In the genomic region with DNA sequence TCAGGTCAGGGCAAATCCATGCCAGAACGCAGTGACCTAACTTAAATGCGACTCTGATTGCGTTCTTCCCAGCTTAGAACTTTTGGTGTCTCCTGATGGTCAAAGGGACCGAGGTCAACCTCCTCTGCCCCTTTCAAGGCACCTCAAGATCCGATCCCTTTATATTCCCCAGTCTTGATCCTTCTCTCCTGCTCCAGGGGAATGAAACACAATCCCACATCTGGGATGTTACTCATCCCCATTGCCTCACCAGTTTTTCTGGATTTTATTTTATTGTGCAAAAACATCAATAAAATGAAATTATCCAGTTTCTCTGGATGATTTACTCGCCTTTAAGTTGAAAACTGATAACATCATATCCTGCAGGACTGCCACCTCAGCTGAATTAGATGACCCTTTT, we compare ENCODE assay signal across 12 cellular contexts. TPM values are rescaled to one million over a fixed set of nuclear protein-coding genes. Genes with fewer than 3 reads are reported as not detected.
DNase-seq lines count a peak whose midpoint lies in the region; ATAC-seq and TF ChIP-seq lines count a peak whose summit lies in the region.
"Had no signal": no experiment of that assay in that cellular context is flagged by ENCODE, and none has a peak within 500 bp of the region (broad histone marks: within the 10 kb centered on the region; RNA-seq: fewer than 3 reads in every experiment).

No MANE protein-coding gene starts in this region.

- no peak for DNase-seq in WTC11 (ENCODE audit: low spot score)
- peak; percentile 47 for DNase-seq in fibroblast of mammary gland (ENCODE audit: low read depth)
- DNase-seq in osteocyte (ENCODE audit: extremely low spot score, unreplicated experiment), result no peak
- DNase-seq in activated effector memory CD4-positive, alpha-beta T cell treated with Interleukin-2 at 50 U/mL for 16 hours, result no peak
- DNase-seq in NCI-H2029 treated with DMSO at 0.1 percent for 48 hours (lab: John Stamatoyannopoulos, UW), result no peak
- DNase-seq: DMS 273 treated with DMSO at 0.1 percent for 48 hours, KG1, NCI-H2171 had no signal

- H3K27ac Mint-ChIP-seq in WTC11, result no peak overlapping the region
- no peak overlapping the region for H3K27ac Mint-ChIP-seq in osteocyte (ENCODE audit: unreplicated experiment)

- POLR2A ChIA-PET in WTC11 (lab: Charles Lee), result no interaction called here

- peak overlapping the region; percentile 54 for H3K4me3 ChIP-seq in fibroblast of mammary gland (ENCODE audit: control insufficient read depth, low read depth, low read length)

- CTCF ChIA-PET in WTC11 (lab: Charles Lee), result no interaction called here

- H3K9me3 Mint-ChIP-seq in WTC11 (peaks cover 5% of the 10 kb centered on the region), osteocyte (ENCODE audit: unreplicated experiment) (peaks cover 5% of the 10 kb centered on the region)

- ATAC-seq in WTC11 (no peak), GM21367 (IDR thresholded peaks at IDR 0.05; ENCODE audit: unreplicated experiment) (no peak), HG03139 (IDR thresholded peaks at IDR 0.05; ENCODE audit: unreplicated experiment) (no peak)
- ATAC-seq: gastroesophageal sphincter had no signal

- TF ChIP-seq CTCF in WTC11 (IDR thresholded peaks at IDR 0.05) (no peak), fibroblast of mammary gland (conservative IDR thresholded peaks at IDR 0.05; ENCODE audit: control insufficient read depth, insufficient read depth, low read depth, low read length) (no peak), osteocyte (IDR thresholded peaks at IDR 0.05) (no peak)

- peaks cover 15% of the 10 kb centered on the region for H3K4me1 Mint-ChIP-seq in WTC11
- H3K4me1 Mint-ChIP-seq in osteocyte (ENCODE audit: unreplicated experiment), result peaks cover 15% of the 10 kb centered on the region

- H3K36me3 Mint-ChIP-seq in WTC11 (0 out of 2 replicates have a peak, but pooled peaks cover 1% of the 10 kb centered on the region), osteocyte (ENCODE audit: unreplicated experiment) (no peaks in the 10 kb centered on the region)

- no peaks in the 10 kb centered on the region for H3K36me3 ChIP-seq in ES-I3 (ENCODE audit: insufficient read depth, low read length)
- H3K36me3 ChIP-seq: gastroesophageal sphincter had no signal

- peak overlapping the region; percentile 73 for H3K4me3 Mint-ChIP-seq in WTC11
- peak overlapping the region; percentile 54 for H3K4me3 Mint-ChIP-seq in osteocyte (ENCODE audit: unreplicated experiment)

- H3K9me3 ChIP-seq in ES-I3 (ENCODE audit: control insufficient read depth, insufficient read depth, low read length), result no peaks in the 10 kb centered on the region
- H3K9me3 ChIP-seq: gastroesophageal sphincter had no signal

- peak overlapping the region; percentile 67; the same call in 1 of the 2 replicates for H3K9ac ChIP-seq in ES-I3 (ENCODE audit: low read depth, low read length)

- H3K4me1 ChIP-seq in ES-I3 (ENCODE audit: insufficient read depth, low read length), result no peaks in the 10 kb centered on the region

- H3K27me3 Mint-ChIP-seq in WTC11 (ENCODE audit: low read depth) (peaks cover 29% of the 10 kb centered on the region), osteocyte (ENCODE audit: unreplicated experiment) (no peaks in the 10 kb centered on the region)

TF ChIP-seq in WTC11, 78 proteins besides CTCF, POLR2A, EP300 and RAD21:
- TF ChIP-seq ZNF263 (CRISPR knock-in tag; IDR thresholded peaks at IDR 0.05; ENCODE audit: low read depth) (no peak), RORB (CRISPR knock-in tag; IDR thresholded peaks at IDR 0.05) (no peak), FOXJ3 (CRISPR knock-in tag; IDR thresholded peaks at IDR 0.05; ENCODE audit: borderline replicate concordance) (no peak), MXD4 (CRISPR knock-in tag; IDR thresholded peaks at IDR 0.05; ENCODE audit: borderline replicate concordance) (no peak), ZNF219 (CRISPR knock-in tag; IDR thresholded peaks at IDR 0.05; ENCODE audit: borderline replicate concordance) (no peak)
- TF ChIP-seq, protein P1, sequence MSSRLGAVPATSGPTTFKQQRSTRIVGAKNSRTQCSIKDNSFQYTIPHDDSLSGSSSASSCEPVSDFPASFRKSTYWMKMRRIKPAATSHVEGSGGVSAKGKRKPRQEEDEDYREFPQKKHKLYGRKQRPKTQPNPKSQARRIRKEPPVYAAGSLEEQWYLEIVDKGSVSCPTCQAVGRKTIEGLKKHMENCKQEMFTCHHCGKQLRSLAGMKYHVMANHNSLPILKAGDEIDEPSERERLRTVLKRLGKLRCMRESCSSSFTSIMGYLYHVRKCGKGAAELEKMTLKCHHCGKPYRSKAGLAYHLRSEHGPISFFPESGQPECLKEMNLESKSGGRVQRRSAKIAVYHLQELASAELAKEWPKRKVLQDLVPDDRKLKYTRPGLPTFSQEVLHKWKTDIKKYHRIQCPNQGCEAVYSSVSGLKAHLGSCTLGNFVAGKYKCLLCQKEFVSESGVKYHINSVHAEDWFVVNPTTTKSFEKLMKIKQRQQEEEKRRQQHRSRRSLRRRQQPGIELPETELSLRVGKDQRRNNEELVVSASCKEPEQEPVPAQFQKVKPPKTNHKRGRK (CRISPR knock-in tag; IDR thresholded peaks at IDR 0.05; ENCODE audit: borderline replicate concordance), result no peak
- TF ChIP-seq, protein P2, sequence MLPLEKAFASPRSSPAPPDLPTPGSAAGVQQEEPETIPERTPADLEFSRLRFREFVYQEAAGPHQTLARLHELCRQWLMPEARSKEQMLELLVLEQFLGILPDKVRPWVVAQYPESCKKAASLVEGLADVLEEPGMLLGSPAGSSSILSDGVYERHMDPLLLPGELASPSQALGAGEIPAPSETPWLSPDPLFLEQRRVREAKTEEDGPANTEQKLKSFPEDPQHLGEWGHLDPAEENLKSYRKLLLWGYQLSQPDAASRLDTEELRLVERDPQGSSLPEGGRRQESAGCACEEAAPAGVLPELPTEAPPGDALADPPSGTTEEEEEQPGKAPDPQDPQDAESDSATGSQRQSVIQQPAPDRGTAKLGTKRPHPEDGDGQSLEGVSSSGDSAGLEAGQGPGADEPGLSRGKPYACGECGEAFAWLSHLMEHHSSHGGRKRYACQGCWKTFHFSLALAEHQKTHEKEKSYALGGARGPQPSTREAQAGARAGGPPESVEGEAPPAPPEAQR (CRISPR knock-in tag; IDR thresholded peaks at IDR 0.05), result no peak
TF ChIP-seq in WTC11: peak in this region for 0.

RNA-seq across cellular contexts. Expression of a gene that starts 43.9 kb away (rescaled TPM):
- total RNA-seq in WTC11 (2021), result 6.0 to 7.1 TPM (median 6.1 TPM) in 3 replicates
- total RNA-seq in osteocyte, result 2.9 and 3.2 TPM in 2 replicates
